ENCODE assay signal across 1 cellular context in genomic region chr14:97878727-97879126, GRCh38.
TF ChIP-seq lines count a peak whose summit lies in the region.

No MANE protein-coding gene starts in this region.

TF ChIP-seq in HepG2, 621 proteins besides CTCF, POLR2A, EP300 and RAD21 (continued from another document):
- TF ChIP-seq NFAT5 (CRISPR knock-in tag; IDR thresholded peaks at IDR 0.05) (no peak), MLLT10 (CRISPR knock-in tag; IDR thresholded peaks at IDR 0.05) (no peak), NFE2L2 (IDR thresholded peaks at IDR 0.05; ENCODE audit: low read length) (no peak), ZNF773 (CRISPR knock-in tag; IDR thresholded peaks at IDR 0.05; ENCODE audit: borderline replicate concordance) (no peak), POLR2AphosphoS5 (IDR thresholded peaks at IDR 0.05; ENCODE audit: low read depth, low read length) (no peak)
